ENCODE assay signal across 1 cellular context in the genomic region with DNA sequence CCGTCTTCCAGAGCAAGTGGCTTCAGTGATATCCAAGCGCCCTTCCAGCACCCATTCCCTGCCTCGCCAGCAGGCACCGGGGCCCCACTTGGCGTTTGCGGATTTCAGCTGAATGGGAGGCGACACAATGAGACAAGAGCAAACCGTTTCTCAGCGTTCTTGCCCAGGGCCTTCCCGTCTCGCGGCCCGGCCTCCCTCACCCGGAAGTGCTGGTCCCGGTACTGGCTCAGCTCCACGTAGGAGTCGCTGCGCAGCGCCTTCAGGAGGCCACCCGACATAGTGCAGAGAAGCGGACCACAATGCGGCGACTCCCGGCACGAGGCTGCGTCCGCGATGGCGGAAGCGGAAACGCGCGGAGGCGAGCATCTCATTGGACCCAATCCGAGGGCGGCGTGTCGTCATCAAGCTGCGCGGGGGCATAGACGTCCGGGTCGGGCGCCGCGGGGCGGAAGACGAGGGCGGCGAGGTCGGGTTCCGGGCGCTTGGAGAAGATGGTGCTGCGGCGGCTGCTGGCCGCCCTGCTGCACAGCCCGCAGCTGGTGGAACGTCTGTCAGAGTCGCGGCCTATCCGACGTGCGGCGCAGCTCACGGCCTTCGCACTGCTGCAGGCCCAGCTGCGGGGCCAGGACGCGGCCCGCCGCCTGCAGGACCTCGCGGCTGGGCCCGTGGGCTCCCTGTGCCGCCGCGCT.
A peak's percentile ranks its signal among the peaks of the same experiment; 100 is the strongest.
TF ChIP-seq lines count a peak whose summit lies in the region.

A gene (minus strand): TSS at position 303 of the 689 bp plus-strand sequence. CDS start 25 bp downstream, at position 278.

TF ChIP-seq in K562, 482 proteins besides CTCF, POLR2A, EP300 and RAD21 (continued from another document and continues in another):
- peak; percentile 97; the same call in 1 of the 2 replicates for TF ChIP-seq SP1 (CRISPR knock-in tag; IDR thresholded peaks at IDR 0.05)
- TF ChIP-seq MECOM (CRISPR knock-in tag; IDR thresholded peaks at IDR 0.05), result no peak
- no peak for TF ChIP-seq ZNF668 (CRISPR knock-in tag; IDR thresholded peaks at IDR 0.05)
- TF ChIP-seq ZBTB17 (CRISPR knock-in tag; IDR thresholded peaks at IDR 0.05), result no peak
- TF ChIP-seq, protein P1, sequence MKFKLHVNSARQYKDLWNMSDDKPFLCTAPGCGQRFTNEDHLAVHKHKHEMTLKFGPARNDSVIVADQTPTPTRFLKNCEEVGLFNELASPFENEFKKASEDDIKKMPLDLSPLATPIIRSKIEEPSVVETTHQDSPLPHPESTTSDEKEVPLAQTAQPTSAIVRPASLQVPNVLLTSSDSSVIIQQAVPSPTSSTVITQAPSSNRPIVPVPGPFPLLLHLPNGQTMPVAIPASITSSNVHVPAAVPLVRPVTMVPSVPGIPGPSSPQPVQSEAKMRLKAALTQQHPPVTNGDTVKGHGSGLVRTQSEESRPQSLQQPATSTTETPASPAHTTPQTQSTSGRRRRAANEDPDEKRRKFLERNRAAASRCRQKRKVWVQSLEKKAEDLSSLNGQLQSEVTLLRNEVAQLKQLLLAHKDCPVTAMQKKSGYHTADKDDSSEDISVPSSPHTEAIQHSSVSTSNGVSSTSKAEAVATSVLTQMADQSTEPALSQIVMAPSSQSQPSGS (CRISPR knock-in tag; IDR thresholded peaks at IDR 0.05), result no peak
- 0 out of 2 replicates have a peak, but pooled peaks have one; percentile 13 for TF ChIP-seq SAFB (IDR thresholded peaks at IDR 0.05; ENCODE audit: borderline replicate concordance, low read depth, low read length)
- TF ChIP-seq RBM22 (IDR thresholded peaks at IDR 0.05; ENCODE audit: low read depth, low read length, poor library complexity, severe bottlenecking), result peak; percentile 78
- TF ChIP-seq U2AF2 (optimal IDR thresholded peaks at IDR 0.05; ENCODE audit: low read depth, low read length), result no peak
- TF ChIP-seq FOXK1 (CRISPR knock-in tag; IDR thresholded peaks at IDR 0.05; ENCODE audit: borderline replicate concordance), result peak; percentile 52; the same call in 1 of the 2 replicates
- TF ChIP-seq ETS2 (tag; IDR thresholded peaks at IDR 0.05; ENCODE audit: borderline replicate concordance, poor library complexity, severe bottlenecking), result no peak
- peak; percentile 50; the same call in 1 of the 2 replicates for TF ChIP-seq ZNF24 (IDR thresholded peaks at IDR 0.05)
- peak; percentile 94; the same call in 1 of the 2 replicates for TF ChIP-seq MTA3 (IDR thresholded peaks at IDR 0.05; ENCODE audit: borderline replicate concordance)
- TF ChIP-seq LCOR (CRISPR knock-in tag; IDR thresholded peaks at IDR 0.05), result peak; percentile 96
- TF ChIP-seq, protein P2, sequence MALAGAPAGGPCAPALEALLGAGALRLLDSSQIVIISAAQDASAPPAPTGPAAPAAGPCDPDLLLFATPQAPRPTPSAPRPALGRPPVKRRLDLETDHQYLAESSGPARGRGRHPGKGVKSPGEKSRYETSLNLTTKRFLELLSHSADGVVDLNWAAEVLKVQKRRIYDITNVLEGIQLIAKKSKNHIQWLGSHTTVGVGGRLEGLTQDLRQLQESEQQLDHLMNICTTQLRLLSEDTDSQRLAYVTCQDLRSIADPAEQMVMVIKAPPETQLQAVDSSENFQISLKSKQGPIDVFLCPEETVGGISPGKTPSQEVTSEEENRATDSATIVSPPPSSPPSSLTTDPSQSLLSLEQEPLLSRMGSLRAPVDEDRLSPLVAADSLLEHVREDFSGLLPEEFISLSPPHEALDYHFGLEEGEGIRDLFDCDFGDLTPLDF (CRISPR knock-in tag; IDR thresholded peaks at IDR 0.05), result 0 out of 2 replicates have a peak, but pooled peaks have one; percentile 52
- TF ChIP-seq ILK (tag; IDR thresholded peaks at IDR 0.05; ENCODE audit: borderline replicate concordance, low read depth), result no peak
- peak; percentile 100 for TF ChIP-seq EP400 (IDR thresholded peaks at IDR 0.05)
- no peak for TF ChIP-seq SMAD4 (CRISPR knock-in tag; conservative IDR thresholded peaks at IDR 0.05)
- TF ChIP-seq, protein P3, sequence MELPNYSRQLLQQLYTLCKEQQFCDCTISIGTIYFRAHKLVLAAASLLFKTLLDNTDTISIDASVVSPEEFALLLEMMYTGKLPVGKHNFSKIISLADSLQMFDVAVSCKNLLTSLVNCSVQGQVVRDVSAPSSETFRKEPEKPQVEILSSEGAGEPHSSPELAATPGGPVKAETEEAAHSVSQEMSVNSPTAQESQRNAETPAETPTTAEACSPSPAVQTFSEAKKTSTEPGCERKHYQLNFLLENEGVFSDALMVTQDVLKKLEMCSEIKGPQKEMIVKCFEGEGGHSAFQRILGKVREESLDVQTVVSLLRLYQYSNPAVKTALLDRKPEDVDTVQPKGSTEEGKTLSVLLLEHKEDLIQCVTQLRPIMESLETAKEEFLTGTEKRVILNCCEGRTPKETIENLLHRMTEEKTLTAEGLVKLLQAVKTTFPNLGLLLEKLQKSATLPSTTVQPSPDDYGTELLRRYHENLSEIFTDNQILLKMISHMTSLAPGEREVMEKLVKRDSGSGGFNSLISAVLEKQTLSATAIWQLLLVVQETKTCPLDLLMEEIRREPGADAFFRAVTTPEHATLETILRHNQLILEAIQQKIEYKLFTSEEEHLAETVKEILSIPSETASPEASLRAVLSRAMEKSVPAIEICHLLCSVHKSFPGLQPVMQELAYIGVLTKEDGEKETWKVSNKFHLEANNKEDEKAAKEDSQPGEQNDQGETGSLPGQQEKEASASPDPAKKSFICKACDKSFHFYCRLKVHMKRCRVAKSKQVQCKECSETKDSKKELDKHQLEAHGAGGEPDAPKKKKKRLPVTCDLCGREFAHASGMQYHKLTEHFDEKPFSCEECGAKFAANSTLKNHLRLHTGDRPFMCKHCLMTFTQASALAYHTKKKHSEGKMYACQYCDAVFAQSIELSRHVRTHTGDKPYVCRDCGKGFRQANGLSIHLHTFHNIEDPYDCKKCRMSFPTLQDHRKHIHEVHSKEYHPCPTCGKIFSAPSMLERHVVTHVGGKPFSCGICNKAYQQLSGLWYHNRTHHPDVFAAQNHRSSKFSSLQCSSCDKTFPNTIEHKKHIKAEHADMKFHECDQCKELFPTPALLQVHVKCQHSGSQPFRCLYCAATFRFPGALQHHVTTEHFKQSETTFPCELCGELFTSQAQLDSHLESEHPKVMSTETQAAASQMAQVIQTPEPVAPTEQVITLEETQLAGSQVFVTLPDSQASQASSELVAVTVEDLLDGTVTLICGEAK (IDR thresholded peaks at IDR 0.05), result peak; percentile 96
- TF ChIP-seq, protein P3 (CRISPR knock-in tag; IDR thresholded peaks at IDR 0.05), result no peak
- peak; percentile 64 to 79; a peak in 3 of 4 replicates for TF ChIP-seq ETV6 (IDR thresholded peaks at IDR 0.05; ENCODE audit: borderline replicate concordance in 1 of 2, low read depth in 2 of 2, low read length in 1 of 2)
- peak; percentile 64; the same call in 1 of the 2 replicates for TF ChIP-seq ETV6 (CRISPR knock-in tag; IDR thresholded peaks at IDR 0.05; ENCODE audit: borderline replicate concordance)
- TF ChIP-seq, protein P4, sequence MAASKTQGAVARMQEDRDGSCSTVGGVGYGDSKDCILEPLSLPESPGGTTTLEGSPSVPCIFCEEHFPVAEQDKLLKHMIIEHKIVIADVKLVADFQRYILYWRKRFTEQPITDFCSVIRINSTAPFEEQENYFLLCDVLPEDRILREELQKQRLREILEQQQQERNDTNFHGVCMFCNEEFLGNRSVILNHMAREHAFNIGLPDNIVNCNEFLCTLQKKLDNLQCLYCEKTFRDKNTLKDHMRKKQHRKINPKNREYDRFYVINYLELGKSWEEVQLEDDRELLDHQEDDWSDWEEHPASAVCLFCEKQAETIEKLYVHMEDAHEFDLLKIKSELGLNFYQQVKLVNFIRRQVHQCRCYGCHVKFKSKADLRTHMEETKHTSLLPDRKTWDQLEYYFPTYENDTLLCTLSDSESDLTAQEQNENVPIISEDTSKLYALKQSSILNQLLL (CRISPR knock-in tag; IDR thresholded peaks at IDR 0.05; ENCODE audit: borderline replicate concordance), result no peak
- no peak for TF ChIP-seq STAT5B (CRISPR knock-in tag; IDR thresholded peaks at IDR 0.05)
- no peak for TF ChIP-seq ZNF408 (CRISPR knock-in tag; IDR thresholded peaks at IDR 0.05; ENCODE audit: low read depth)
- TF ChIP-seq, protein P5, sequence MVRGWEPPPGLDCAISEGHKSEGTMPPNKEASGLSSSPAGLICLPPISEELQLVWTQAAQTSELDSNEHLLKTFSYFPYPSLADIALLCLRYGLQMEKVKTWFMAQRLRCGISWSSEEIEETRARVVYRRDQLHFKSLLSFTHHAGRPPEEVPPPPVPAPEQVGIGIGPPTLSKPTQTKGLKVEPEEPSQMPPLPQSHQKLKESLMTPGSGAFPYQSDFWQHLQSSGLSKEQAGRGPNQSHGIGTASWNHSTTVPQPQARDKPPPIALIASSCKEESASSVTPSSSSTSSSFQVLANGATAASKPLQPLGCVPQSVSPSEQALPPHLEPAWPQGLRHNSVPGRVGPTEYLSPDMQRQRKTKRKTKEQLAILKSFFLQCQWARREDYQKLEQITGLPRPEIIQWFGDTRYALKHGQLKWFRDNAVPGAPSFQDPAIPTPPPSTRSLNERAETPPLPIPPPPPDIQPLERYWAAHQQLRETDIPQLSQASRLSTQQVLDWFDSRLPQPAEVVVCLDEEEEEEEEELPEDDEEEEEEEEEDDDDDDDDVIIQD (CRISPR knock-in tag; IDR thresholded peaks at IDR 0.05), result no peak
- peak; percentile 100 for TF ChIP-seq ELF1 (tag; IDR thresholded peaks at IDR 0.05)
- TF ChIP-seq ZNF79 (CRISPR knock-in tag; IDR thresholded peaks at IDR 0.05; ENCODE audit: low read depth), result no peak
- TF ChIP-seq PCBP2 (IDR thresholded peaks at IDR 0.05; ENCODE audit: low read depth, low read length, poor library complexity, severe bottlenecking), result no peak
- TF ChIP-seq DACH1 (IDR thresholded peaks at IDR 0.05; ENCODE audit: partially characterized antibody), result peak; percentile 30
- peak; percentile 95 for TF ChIP-seq FIP1L1 (IDR thresholded peaks at IDR 0.05; ENCODE audit: low read depth, low read length, poor library complexity, severe bottlenecking)
- TF ChIP-seq, protein P6, sequence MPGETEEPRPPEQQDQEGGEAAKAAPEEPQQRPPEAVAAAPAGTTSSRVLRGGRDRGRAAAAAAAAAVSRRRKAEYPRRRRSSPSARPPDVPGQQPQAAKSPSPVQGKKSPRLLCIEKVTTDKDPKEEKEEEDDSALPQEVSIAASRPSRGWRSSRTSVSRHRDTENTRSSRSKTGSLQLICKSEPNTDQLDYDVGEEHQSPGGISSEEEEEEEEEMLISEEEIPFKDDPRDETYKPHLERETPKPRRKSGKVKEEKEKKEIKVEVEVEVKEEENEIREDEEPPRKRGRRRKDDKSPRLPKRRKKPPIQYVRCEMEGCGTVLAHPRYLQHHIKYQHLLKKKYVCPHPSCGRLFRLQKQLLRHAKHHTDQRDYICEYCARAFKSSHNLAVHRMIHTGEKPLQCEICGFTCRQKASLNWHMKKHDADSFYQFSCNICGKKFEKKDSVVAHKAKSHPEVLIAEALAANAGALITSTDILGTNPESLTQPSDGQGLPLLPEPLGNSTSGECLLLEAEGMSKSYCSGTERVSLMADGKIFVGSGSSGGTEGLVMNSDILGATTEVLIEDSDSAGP (CRISPR knock-in tag; IDR thresholded peaks at IDR 0.05), result peak; percentile 80; the same call in 1 of the 2 replicates
- peak in 1 of 2 experiments; percentile 88; a peak in 2 of 4 replicates for TF ChIP-seq TBL1XR1 (IDR thresholded peaks at IDR 0.05; ENCODE audit: low read length in 2 of 2)
- TF ChIP-seq, protein P7, sequence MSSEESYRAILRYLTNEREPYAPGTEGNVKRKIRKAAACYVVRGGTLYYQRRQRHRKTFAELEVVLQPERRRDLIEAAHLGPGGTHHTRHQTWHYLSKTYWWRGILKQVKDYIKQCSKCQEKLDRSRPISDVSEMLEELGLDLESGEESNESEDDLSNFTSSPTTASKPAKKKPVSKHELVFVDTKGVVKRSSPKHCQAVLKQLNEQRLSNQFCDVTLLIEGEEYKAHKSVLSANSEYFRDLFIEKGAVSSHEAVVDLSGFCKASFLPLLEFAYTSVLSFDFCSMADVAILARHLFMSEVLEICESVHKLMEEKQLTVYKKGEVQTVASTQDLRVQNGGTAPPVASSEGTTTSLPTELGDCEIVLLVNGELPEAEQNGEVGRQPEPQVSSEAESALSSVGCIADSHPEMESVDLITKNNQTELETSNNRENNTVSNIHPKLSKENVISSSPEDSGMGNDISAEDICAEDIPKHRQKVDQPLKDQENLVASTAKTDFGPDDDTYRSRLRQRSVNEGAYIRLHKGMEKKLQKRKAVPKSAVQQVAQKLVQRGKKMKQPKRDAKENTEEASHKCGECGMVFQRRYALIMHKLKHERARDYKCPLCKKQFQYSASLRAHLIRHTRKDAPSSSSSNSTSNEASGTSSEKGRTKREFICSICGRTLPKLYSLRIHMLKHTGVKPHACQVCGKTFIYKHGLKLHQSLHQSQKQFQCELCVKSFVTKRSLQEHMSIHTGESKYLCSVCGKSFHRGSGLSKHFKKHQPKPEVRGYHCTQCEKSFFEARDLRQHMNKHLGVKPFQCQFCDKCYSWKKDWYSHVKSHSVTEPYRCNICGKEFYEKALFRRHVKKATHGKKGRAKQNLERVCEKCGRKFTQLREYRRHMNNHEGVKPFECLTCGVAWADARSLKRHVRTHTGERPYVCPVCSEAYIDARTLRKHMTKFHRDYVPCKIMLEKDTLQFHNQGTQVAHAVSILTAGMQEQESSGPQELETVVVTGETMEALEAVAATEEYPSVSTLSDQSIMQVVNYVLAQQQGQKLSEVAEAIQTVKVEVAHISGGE (CRISPR knock-in tag; IDR thresholded peaks at IDR 0.05), result peak; percentile 86 to 97 (median 93); a peak in 5 of 6 replicates
- peak in 1 of 2 experiments; percentile 91; a peak in 1 of 3 replicates for TF ChIP-seq CBX3 (IDR thresholded peaks at IDR 0.05; ENCODE audit: borderline replicate concordance in 1 of 2, low read length in 2 of 2)
- no peak for TF ChIP-seq HMG20A (CRISPR knock-in tag; conservative IDR thresholded peaks at IDR 0.05)
